29 cellular contexts compared by ENCODE assay signal in the genomic region with DNA sequence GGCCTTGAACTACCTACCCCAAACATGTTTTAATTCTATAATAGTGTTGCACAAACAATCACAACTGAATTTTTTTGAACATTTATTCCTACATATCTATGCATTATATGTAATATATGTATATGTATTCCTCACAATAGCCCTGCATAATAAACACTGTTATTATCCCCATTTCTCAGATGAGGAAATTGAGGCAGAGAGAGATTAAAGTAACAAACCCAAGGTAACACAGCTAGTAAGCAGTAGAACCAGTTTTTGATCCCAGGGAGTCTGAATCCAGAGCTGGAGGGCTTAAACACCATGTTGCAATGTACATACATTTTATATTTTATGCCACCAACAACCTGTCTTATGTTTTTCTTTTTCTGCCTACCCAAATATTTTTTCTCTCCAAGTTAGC. TPM values are rescaled to one million over a fixed set of nuclear protein-coding genes. Genes with fewer than 3 reads are reported as not detected.
"Had no signal": no experiment of that assay in that cellular context is flagged by ENCODE, and none has a peak within 500 bp of the region (broad histone marks: within the 10 kb centered on the region; RNA-seq: fewer than 3 reads in every experiment).

No MANE protein-coding gene starts in this region.

- ATAC-seq: effector memory CD8-positive, alpha-beta T cell; esophagus mucosa; gastrocnemius medialis; heart right ventricle; left cardiac atrium; left lung; left ventricle myocardium superior; lower lobe of right lung; mucosa of descending colon; naive thymus-derived CD8-positive, alpha-beta T cell had no signal

- H3K36me3 ChIP-seq: esophagus squamous epithelium, gastrocnemius medialis, heart right ventricle, left lung, lower lobe of right lung had no signal

- H3K27me3 ChIP-seq: dorsolateral prefrontal cortex, esophagus squamous epithelium, gastrocnemius medialis, heart right ventricle, left lung had no signal

- H3K9me3 ChIP-seq: gastrocnemius medialis had no signal

- DNase-seq: dermis blood vessel endothelial cell; dorsolateral prefrontal cortex; effector CD8-positive, alpha-beta T cell; effector memory CD8-positive, alpha-beta T cell; endodermal cell; erythroblast; esophagus squamous epithelium; foreskin fibroblast; foreskin melanocyte; gastrocnemius medialis; glutamatergic neuron; head of caudate nucleus; heart right ventricle; hippocampal formation; left cardiac atrium; left lung; left ventricle myocardium superior; lower lobe of right lung; mesenchymal stem cell; mucosa of descending colon; naive B cell; naive thymus-derived CD8-positive, alpha-beta T cell had no signal

- H3K27ac ChIP-seq: coronary artery, dorsolateral prefrontal cortex, epithelial cell of prostate, esophagus squamous epithelium, gastrocnemius medialis, heart right ventricle, left lung, lower lobe of right lung had no signal

- H3K4me3 ChIP-seq: coronary artery, dorsolateral prefrontal cortex, esophagus squamous epithelium, gastrocnemius medialis, heart right ventricle, left lung, lower lobe of right lung, mucosa of descending colon had no signal

- FAIRE-seq: colon, endometrium, islet of Langerhans, keratinocyte had no signal

- H3K4me1 ChIP-seq: gastrocnemius medialis, left lung, lower lobe of right lung had no signal

RNA-seq across cellular contexts. Expression of gene BMP4, which starts 26.5 kb away (rescaled TPM):
- polyA plus RNA-seq: naive thymus-derived CD8-positive, alpha-beta T cell had no signal
